In genomic region chr11:34161361-34161760, GRCh38 we compare ENCODE assay signal across 10 cellular contexts.
"Had no signal": no experiment of that assay in that cellular context is flagged by ENCODE, and none has a peak within 500 bp of the region (broad histone marks: within the 10 kb centered on the region; RNA-seq: fewer than 3 reads in every experiment).

No MANE protein-coding gene starts in this region.

- DNase-seq: effector CD4-positive, alpha-beta T cell; endodermal cell; heart right ventricle; hypothalamus; nephron progenitor cell; small intestine had no signal

- H3K9me3 ChIP-seq: heart right ventricle, pancreas had no signal

- H3K27me3 ChIP-seq: heart right ventricle, pancreas had no signal

- H3K4me3 Mint-ChIP-seq: endodermal cell; naive thymus-derived CD4-positive, alpha-beta T cell; nephron progenitor cell had no signal

- H3K27ac ChIP-seq: coronary artery, heart right ventricle, pancreas had no signal

- H3K27ac Mint-ChIP-seq: endodermal cell, nephron progenitor cell, progenitor cell of endocrine pancreas had no signal

- H3K4me1 Mint-ChIP-seq: endodermal cell had no signal

- H3K9me3 Mint-ChIP-seq: endodermal cell; naive thymus-derived CD4-positive, alpha-beta T cell; nephron progenitor cell had no signal

- H3K4me3 ChIP-seq: coronary artery, heart right ventricle, pancreas had no signal

- H3K36me3 ChIP-seq: pancreas had no signal

- H3K4me1 ChIP-seq: pancreas had no signal

- H3K27me3 Mint-ChIP-seq: naive thymus-derived CD4-positive, alpha-beta T cell; progenitor cell of endocrine pancreas had no signal

- ATAC-seq: heart right ventricle; naive thymus-derived CD4-positive, alpha-beta T cell; pancreas had no signal
